In the genomic region with DNA sequence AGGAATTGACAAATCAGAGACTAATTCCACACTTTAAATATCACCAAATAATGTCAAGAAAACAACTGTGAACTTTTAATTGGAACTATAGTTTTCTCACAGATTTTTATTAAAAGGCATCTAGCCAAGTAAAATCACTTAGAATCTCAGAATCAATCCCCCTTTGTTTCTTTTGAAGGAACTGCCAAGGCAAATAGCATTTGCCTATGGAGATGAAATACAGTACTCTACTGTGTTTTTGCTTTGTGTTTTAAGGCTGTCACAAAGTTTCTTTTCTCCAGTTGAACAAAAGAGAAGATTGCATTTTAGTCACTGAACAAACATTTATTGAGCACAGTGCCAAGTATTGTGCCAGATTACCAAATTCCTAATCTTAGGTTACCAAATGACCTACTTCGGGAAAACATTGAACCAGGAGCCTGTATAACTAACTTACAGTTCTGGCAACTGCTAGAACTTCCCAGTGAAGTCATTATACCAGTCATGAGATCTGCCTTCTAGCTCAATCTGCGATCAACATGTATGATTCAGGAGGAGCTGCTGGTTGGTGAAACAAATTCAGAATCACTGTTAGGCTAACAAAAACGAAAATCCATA, we compare ENCODE assay signal across 12 cellular contexts. TPM values are rescaled to one million over a fixed set of nuclear protein-coding genes. Genes with fewer than 3 reads are reported as not detected.
DNase-seq lines count a peak whose midpoint lies in the region; ATAC-seq and TF ChIP-seq lines count a peak whose summit lies in the region.
"Had no signal": no experiment of that assay in that cellular context is flagged by ENCODE, and none has a peak within 500 bp of the region (broad histone marks: within the 10 kb centered on the region; RNA-seq: fewer than 3 reads in every experiment).

No MANE protein-coding gene starts in this region.

- no peaks in the 10 kb centered on the region for H3K36me3 ChIP-seq in prostate gland
- no peaks in the 10 kb centered on the region for H3K36me3 ChIP-seq in ovary
- H3K36me3 ChIP-seq in tibial nerve = peaks cover 0 to 13% (median 0%) of the 10 kb centered on the region in 3 donors

- peaks cover 2% of the 10 kb centered on the region for H3K4me1 ChIP-seq in prostate gland (replicated peaks)
- H3K4me1 ChIP-seq in ovary (ENCODE audit: insufficient read depth) = no peaks in the 10 kb centered on the region
- H3K4me1 ChIP-seq in tibial nerve = peaks cover 0 to 32% (median 3%) of the 10 kb centered on the region in 4 donors

- H3K4me3 ChIP-seq in fibroblast of the aortic adventitia (ENCODE audit: low read depth, low read length) (no peak overlapping the region), prostate gland (no peak overlapping the region), ovary (no peak overlapping the region), tibial nerve (no peak overlapping the region)

- no peak for TF ChIP-seq CTCF in fibroblast of the aortic adventitia (IDR thresholded peaks at IDR 0.05; ENCODE audit: insufficient read depth, low read length)
- no peak for TF ChIP-seq CTCF in prostate gland (IDR thresholded peaks at IDR 0.05)
- no peak for TF ChIP-seq CTCF in ovary (IDR thresholded peaks at IDR 0.05)
- TF ChIP-seq CTCF in tibial nerve (IDR thresholded peaks at IDR 0.05) = no peak

- no peaks in the 10 kb centered on the region for H3K9me3 ChIP-seq in prostate gland
- no peaks in the 10 kb centered on the region for H3K9me3 ChIP-seq in ovary
- H3K9me3 ChIP-seq in tibial nerve = peaks cover 0 to 4% (median 0%) of the 10 kb centered on the region in 4 donors
- H3K9me3 ChIP-seq: neutrophil had no signal

- H3K27me3 ChIP-seq in prostate gland (replicated peaks; ENCODE audit: insufficient read depth) = no peaks in the 10 kb centered on the region
- H3K27me3 ChIP-seq in ovary = no peaks in the 10 kb centered on the region
- H3K27me3 ChIP-seq in tibial nerve = peaks cover 0 to 10% of the 10 kb centered on the region in 2 donors
- H3K27me3 ChIP-seq: neutrophil had no signal

- no peak for TF ChIP-seq EP300 in ovary (IDR thresholded peaks at IDR 0.05)
- peak in 1 of 2 donors; percentile 63 for TF ChIP-seq EP300 in tibial nerve (IDR thresholded peaks at IDR 0.05)

- TF ChIP-seq POLR2A in prostate gland (IDR thresholded peaks at IDR 0.05) = no peak
- no peak for TF ChIP-seq POLR2A in ovary (IDR thresholded peaks at IDR 0.05)
- TF ChIP-seq POLR2A in tibial nerve (IDR thresholded peaks at IDR 0.05) = no peak

- 23% methylated on average over 3 of the region's 3 CpGs for WGBS in prostate gland
- WGBS in ovary, 3 donors = 65 to 81% (median 75%) methylated on average over 3 of the region's 3 CpGs
- WGBS in tibial nerve, 2 donors = 14 to 16% methylated on average over 3 of the region's 3 CpGs

- DNase-seq in COLO829 (ENCODE audit: low spot score) (peak; percentile 91), fibroblast of the aortic adventitia (ENCODE audit: low read depth) (peak; percentile 95), prostate gland (ENCODE audit: low spot score) (peak; percentile 56), ovary (no peak), tibial nerve (ENCODE audit: low spot score in 2 of 2) (no peak)
- no peak for DNase-seq in activated T-cell treated with anti-CD3 and anti-CD28 coated beads, Interleukin-2, amount 50 U/mL, for 48 hours
- DNase-seq: activated T-cell treated with anti-CD3 and anti-CD28 coated beads, Interleukin-2, amount 50 U/mL, for 72 hours; NCI-H1436 treated with DMSO at 0.1 percent for 48 hours; OCI-M1 had no signal

- no peak for ATAC-seq in GM18519 (IDR thresholded peaks at IDR 0.05; ENCODE audit: low FRiP score, unreplicated experiment)
- ATAC-seq: activated T-cell treated with anti-CD3 and anti-CD28 coated beads, Interleukin-2, amount 50 U/mL, for 72 hours had no signal

- H3K27ac ChIP-seq in angular gyrus (ENCODE audit: low read depth, low read length) (peak overlapping the region; percentile 90), prostate gland (peak overlapping the region; percentile 69 to 98), ovary (no peak overlapping the region), tibial nerve (peak overlapping the region in 2 of 4 donors; percentile 64 to 68)
- H3K27ac ChIP-seq: neutrophil had no signal

- intact Hi-C loops in prostate gland (cut with DNase I) = no loop called here
- intact Hi-C loops in ovary (cut with DNase I) = no loop called here

RNA-seq across cellular contexts. Expression of a gene that starts 3.0 kb away (rescaled TPM):
- 773 and 1,074 TPM in 2 replicates for total RNA-seq in fibroblast of the aortic adventitia (ENCODE audit: low replicate concordance)
- total RNA-seq in prostate gland = 1,000 to 10,000 TPM; 1,174 to 1,571 TPM
- 100 to 1,000 TPM; 445 to 993 (median 806) TPM for total RNA-seq in ovary
- polyA plus RNA-seq in ovary = 1,000 to 10,000 TPM in 1 of 2 donors, 100 to 1,000 TPM in 1; 775 to 1,551 TPM
- total RNA-seq in tibial nerve = 100 to 1,000 TPM; 435 to 666 (median 472) TPM

RNA-seq across cellular contexts. Expression of a gene that starts 24.6 kb away (rescaled TPM):
- total RNA-seq in fibroblast of the aortic adventitia (ENCODE audit: low replicate concordance) (10.2 and 20.1 TPM in 2 replicates), prostate gland (10 to 100 TPM; 29.8 to 71.5 TPM), ovary (10 to 100 TPM; 18.8 to 38.9 (median 34.0) TPM), tibial nerve (10 to 100 TPM in 3 of 4 donors, 1 to 10 TPM in 1; 8.5 to 23.1 (median 12.8) TPM)
- polyA plus RNA-seq in ovary = 10 to 100 TPM; 20.0 to 22.3 TPM

RNA-seq across cellular contexts. Expression of a gene that starts 37.5 kb away (rescaled TPM):
- 5.3 and 45.3 TPM in 2 replicates for total RNA-seq in fibroblast of the aortic adventitia (ENCODE audit: low replicate concordance)
- 10 to 100 TPM in 1 of 2 donors, 1 to 10 TPM in 1; 7.1 to 11.0 TPM for total RNA-seq in prostate gland
- 10 to 100 TPM in 5 of 7 donors, 1 to 10 TPM in 2; 8.7 to 40.4 (median 13.0) TPM for total RNA-seq in ovary
- 10 to 100 TPM; 11.5 to 13.1 TPM for polyA plus RNA-seq in ovary
- 10 to 100 TPM; 10.5 to 19.9 (median 16.9) TPM for total RNA-seq in tibial nerve

Comparison
In these comparisons a context has a peak if more than half of its experiments do, and no peak if none do; other contexts are left out.
1. DNase-seq: peak in COLO829 (single experiment), fibroblast of the aortic adventitia (single experiment) and prostate gland (single experiment); none in ovary (0 of 5), tibial nerve (0 of 2) and activated T-cell treated with anti-CD3 and anti-CD28 coated beads, Interleukin-2, amount 50 U/mL, for 48 hours (0 of 2).
2. H3K27ac ChIP-seq: peak in angular gyrus (single experiment) and prostate gland (2 of 2); none in ovary (0 of 2).